7 cellular contexts compared by ENCODE assay signal in genomic region chr7:1279895-1280294, GRCh38. TPM values are rescaled to one million over a fixed set of nuclear protein-coding genes. Genes with fewer than 3 reads are reported as not detected.
"Had no signal": no experiment of that assay in that cellular context is flagged by ENCODE, and none has a peak within 500 bp of the region (broad histone marks: within the 10 kb centered on the region; RNA-seq: fewer than 3 reads in every experiment).

No MANE protein-coding gene starts in this region.

RNA-seq across cellular contexts. Expression of gene UNCX, which starts 47.2 kb away (rescaled TPM):
- total RNA-seq: GM23248, GM23338, H1, H4, H7, H9, HFFc6 had no signal
- polyA plus RNA-seq: GM23248, GM23338, H1 had no signal
